Comparison of ENCODE assay signal across 22 cellular contexts in genomic region chr9:114656301-114656700, GRCh38. TPM values are rescaled to one million over a fixed set of nuclear protein-coding genes. Genes with fewer than 3 reads are reported as not detected.
DNase-seq lines count a peak whose midpoint lies in the region; ATAC-seq, FAIRE-seq and TF ChIP-seq lines count a peak whose summit lies in the region.
"Had no signal": no experiment of that assay in that cellular context is flagged by ENCODE, and none has a peak within 500 bp of the region (broad histone marks: within the 10 kb centered on the region; RNA-seq: fewer than 3 reads in every experiment).

No MANE protein-coding gene starts in this region.

- H3K4me1 Mint-ChIP-seq in HFFc6 (ENCODE audit: low read depth): peaks cover 32% of the 10 kb centered on the region
- H3K4me1 Mint-ChIP-seq in chondrocyte (ENCODE audit: low read depth): peaks cover 4% of the 10 kb centered on the region

- H2BK5ac ChIP-seq in trophoblast cell (ENCODE audit: low read depth, low read length, poor library complexity): no peak overlapping the region

- TF ChIP-seq CTCF in HFFc6 (IDR thresholded peaks at IDR 0.05) (0 out of 2 replicates have a peak, but pooled peaks have one; percentile 1), chondrocyte (IDR thresholded peaks at IDR 0.05) (no peak)

- H3K27ac Mint-ChIP-seq in HFFc6 (no peak overlapping the region), chondrocyte (ENCODE audit: unreplicated experiment) (no peak overlapping the region)
- H3K27ac Mint-ChIP-seq: CD8-positive, alpha-beta T cell; GM23338 had no signal

- H3K79me1 ChIP-seq in trophoblast cell (ENCODE audit: low read length): no peaks in the 10 kb centered on the region

- no peak overlapping the region for H4K8ac ChIP-seq in trophoblast cell (ENCODE audit: low read depth, low read length)

- no peak for DNase-seq in HFFc6
- DNase-seq in RPMI7951 (ENCODE audit: low read depth): peak; percentile 84
- DNase-seq in chondrocyte (ENCODE audit: low spot score): peak; percentile 21
- peak; percentile 19 to 21 for DNase-seq in trophoblast cell
- no peak for DNase-seq in GM12891 (ENCODE audit: insufficient read length, low spot score)
- DNase-seq in NCI-H748 treated with DMSO at 0.1 percent for 48 hours (lab: John Stamatoyannopoulos, UW): no peak
- DNase-seq in activated naive CD4-positive, alpha-beta T cell treated with anti-CD3 and anti-CD28 coated beads, Interleukin-2, amount 50 U/mL, for 16 hours: no peak
- DNase-seq: 8988T; Calu3; CD8-positive, alpha-beta T cell; DMS79 treated with DMSO at 0.1 percent for 48 hours; GF-D8 had no signal

- ATAC-seq in GM21515 (IDR thresholded peaks at IDR 0.05; ENCODE audit: unreplicated experiment): no peak
- ATAC-seq: CD8-positive, alpha-beta T cell; GM12878; GM23338 had no signal

- no peak overlapping the region for H3K27ac ChIP-seq in trophoblast cell (ENCODE audit: low read depth, low read length)
- H3K27ac ChIP-seq: BLaER1, HL-60 had no signal

- H2BK120ac ChIP-seq in trophoblast cell (ENCODE audit: insufficient read depth, low read length, poor library complexity): no peak overlapping the region

- H2AFZ ChIP-seq in trophoblast cell (ENCODE audit: insufficient read depth, low read length, poor library complexity): no peak overlapping the region
- H2AFZ ChIP-seq: GM23338 had no signal

- H3K36me3 ChIP-seq in trophoblast cell (ENCODE audit: control insufficient read depth in 1 of 2, insufficient read depth in 2 of 2, low read length in 2 of 2): no peaks in the 10 kb centered on the region

- no peaks in the 10 kb centered on the region for H3K9me3 ChIP-seq in trophoblast cell (ENCODE audit: insufficient read depth, low read depth, low read length)
- H3K9me3 ChIP-seq: BLaER1 had no signal

- no peak overlapping the region for H3K23ac ChIP-seq in trophoblast cell (ENCODE audit: low read length)

- H3K9ac ChIP-seq in trophoblast cell (ENCODE audit: low read length): no peak overlapping the region
- H3K9ac ChIP-seq: BLaER1 had no signal

- no peak overlapping the region for H2BK12ac ChIP-seq in trophoblast cell (ENCODE audit: low read length)

- H3K27me3 Mint-ChIP-seq in HFFc6 (ENCODE audit: insufficient read depth): peaks cover 21% of the 10 kb centered on the region
- H3K27me3 Mint-ChIP-seq in chondrocyte (ENCODE audit: low read depth): peaks cover 5% of the 10 kb centered on the region

- no peak overlapping the region for H3K4me3 ChIP-seq in trophoblast cell (ENCODE audit: low read depth, low read length)
- H3K4me3 ChIP-seq: BLaER1, GM12878, GM23338 had no signal

- H3K4me3 Mint-ChIP-seq in HFFc6: no peak overlapping the region
- H3K4me3 Mint-ChIP-seq in chondrocyte (ENCODE audit: unreplicated experiment): no peak overlapping the region
- H3K4me3 Mint-ChIP-seq: CD8-positive, alpha-beta T cell; GM23338 had no signal

- no peak overlapping the region for H4K12ac ChIP-seq in trophoblast cell (ENCODE audit: low read depth, low read length)

- H3K18ac ChIP-seq in trophoblast cell (ENCODE audit: low read length): no peak overlapping the region

- no peak for TF ChIP-seq POLR2A in GM12891 (IDR thresholded peaks at IDR 0.05; ENCODE audit: low read depth, low read length)

- no peaks in the 10 kb centered on the region for H3K79me2 ChIP-seq in trophoblast cell (ENCODE audit: control insufficient read depth, insufficient read depth, low read length, poor library complexity)

- H3K36me3 Mint-ChIP-seq in HFFc6 (ENCODE audit: low read depth): no peaks in the 10 kb centered on the region
- no peaks in the 10 kb centered on the region for H3K36me3 Mint-ChIP-seq in chondrocyte (ENCODE audit: low read depth)
- H3K36me3 Mint-ChIP-seq: CD8-positive, alpha-beta T cell had no signal

- FAIRE-seq in GM12891 (lab: Jason Lieb, UNC): no peak
- FAIRE-seq: GM12878, GM19239, H54 had no signal

- H3K4ac ChIP-seq in trophoblast cell (ENCODE audit: low read depth, low read length): no peak overlapping the region

- no peaks in the 10 kb centered on the region for H3K27me3 ChIP-seq in trophoblast cell (ENCODE audit: insufficient read depth, low read length)
- H3K27me3 ChIP-seq: BLaER1 had no signal

- H2AK5ac ChIP-seq in trophoblast cell (ENCODE audit: low read length): no peak overlapping the region

- H3K14ac ChIP-seq in trophoblast cell (ENCODE audit: low read length): no peak overlapping the region

- no CpG with 5 or more reads among the region's 12 CpGs for WGBS in trophoblast cell (ENCODE audit: extremely low coverage, insufficient coverage, insufficient read length)

- no peaks in the 10 kb centered on the region for H3K9me3 Mint-ChIP-seq in HFFc6
- no peaks in the 10 kb centered on the region for H3K9me3 Mint-ChIP-seq in chondrocyte (ENCODE audit: low read depth)
- H3K9me3 Mint-ChIP-seq: CD8-positive, alpha-beta T cell; GM23338 had no signal

- H3K4me2 ChIP-seq in trophoblast cell (ENCODE audit: low read length): no peak overlapping the region
- H3K4me2 ChIP-seq: BLaER1, GM23338 had no signal

- H3K4me1 ChIP-seq in trophoblast cell (ENCODE audit: control insufficient read depth in 1 of 2, insufficient read depth in 2 of 2, low read length in 2 of 2): no peaks in the 10 kb centered on the region
- H3K4me1 ChIP-seq: BLaER1 had no signal

- H4K91ac ChIP-seq in trophoblast cell (ENCODE audit: low read depth, low read length): no peak overlapping the region

TF ChIP-seq in GM12891, 5 proteins besides CTCF, POLR2A, EP300 and RAD21:
- TF ChIP-seq PAX5 (IDR thresholded peaks at IDR 0.05; ENCODE audit: insufficient read depth, low read length, severe bottlenecking) (no peak), POLR2AphosphoS5 (IDR thresholded peaks at IDR 0.05; ENCODE audit: low read depth, low read length) (no peak), POU2F2 (IDR thresholded peaks at IDR 0.05; ENCODE audit: low read depth, low read length) (no peak), SPI1 (IDR thresholded peaks at IDR 0.05; ENCODE audit: low read depth, low read length) (no peak), TAF1 (IDR thresholded peaks at IDR 0.05; ENCODE audit: low read depth, low read length) (no peak)

RNA-seq across cellular contexts. Expression of gene TEX53, which starts 1.3 kb away (rescaled TPM):
- total RNA-seq in HFFc6 (2021; fragmentation: NEBNext Ultra II Directional; extraction: Animal tissue kit (Norgen Biotek cat#: 25700)): not detected
- total RNA-seq in RPMI7951 (2014; rRNA removed; shearing (Covaris generic)): not detected in 2 replicates
- not detected in 3 replicates for total RNA-seq in chondrocyte
- polyA plus RNA-seq in trophoblast cell (2013): not detected in 2 replicates
- polyA plus RNA-seq in GM12891 (2012; ENCODE audit: low read depth, missing spikeins): not detected
- total RNA-seq: A673; Calu3; CD8-positive, alpha-beta T cell; GM12878; GM23338; HT1080 had no signal
- polyA plus RNA-seq: AG04450, GM12878, GM23338 had no signal

RNA-seq across cellular contexts. Expression of gene TEX48, which starts 25.7 kb away (rescaled TPM):
- not detected for total RNA-seq in HFFc6 (2021; fragmentation: NEBNext Ultra II Directional; extraction: Animal tissue kit (Norgen Biotek cat#: 25700))
- total RNA-seq in RPMI7951 (2014; rRNA removed; shearing (Covaris generic)): not detected in 2 replicates
- not detected in 3 replicates for total RNA-seq in chondrocyte
- polyA plus RNA-seq in trophoblast cell (2013): not detected in 2 replicates
- polyA plus RNA-seq in GM12891 (2012; ENCODE audit: low read depth, missing spikeins): not detected
- total RNA-seq: A673; Calu3; CD8-positive, alpha-beta T cell; GM12878; GM23338 had no signal
- polyA plus RNA-seq: AG04450, GM12878, GM23338 had no signal

RNA-seq across cellular contexts. Expression of gene TMEM268, which starts 45.2 kb away (rescaled TPM):
- 1 to 10 TPM; 5.1 to 7.5 (median 5.6) TPM for total RNA-seq in HFFc6 (2021; fragmentation: NEBNext Ultra II Directional; extraction: Animal tissue kit (Norgen Biotek cat#: 25700))
- total RNA-seq in RPMI7951 (2014; rRNA removed; shearing (Covaris generic)): 2.2 and 2.4 TPM in 2 replicates
- total RNA-seq in chondrocyte: 10.7 to 21.5 TPM (median 19.0 TPM) in 3 replicates
- polyA plus RNA-seq in trophoblast cell (2013): 7.5 and 8.4 TPM in 2 replicates
- 12.7 TPM for polyA plus RNA-seq in GM12891 (2012; ENCODE audit: low read depth, missing spikeins)

Comparison
In these comparisons a context has a peak if more than half of its experiments do, and no peak if none do; other contexts are left out.
1. DNase-seq: peak in RPMI7951 (single experiment), chondrocyte (single experiment) and trophoblast cell (2 of 2); none in HFFc6 (single experiment), GM12891 (single experiment), NCI-H748 treated with DMSO at 0.1 percent for 48 hours (single experiment) and activated naive CD4-positive, alpha-beta T cell treated with anti-CD3 and anti-CD28 coated beads, Interleukin-2, amount 50 U/mL, for 16 hours (single experiment).